Comparison of ENCODE assay signal across 7 cellular contexts in genomic region chr19:42277821-42278809, GRCh38. TPM values are rescaled to one million over a fixed set of nuclear protein-coding genes. Genes with fewer than 3 reads are reported as not detected.
DNase-seq lines count a peak whose midpoint lies in the region; ATAC-seq and TF ChIP-seq lines count a peak whose summit lies in the region.

No MANE protein-coding gene starts in this region.

- no peak for TF ChIP-seq EP300 in stomach (IDR thresholded peaks at IDR 0.05)

- H3K9me3 ChIP-seq in WERI-Rb-1 (ENCODE audit: severe bottlenecking) (no peaks in the 10 kb centered on the region), heart right ventricle (no peaks in the 10 kb centered on the region), stomach (no peaks in the 10 kb centered on the region)

- H3K36me3 ChIP-seq in WERI-Rb-1 (peaks cover 22% of the 10 kb centered on the region), heart right ventricle (peaks cover 0 to 36% (median 16%) of the 10 kb centered on the region in 9 donors), stomach (peaks cover 16 to 30% (median 28%) of the 10 kb centered on the region in 4 donors)

- DNase-seq in HK-2 (ENCODE audit: unreplicated experiment) (peak; percentile 49), WERI-Rb-1 (no peak), heart right ventricle (peak in 1 of 2 donors; percentile 40), stomach (no peak), D341Med (ENCODE audit: low spot score) (no peak), putamen (ENCODE audit: low spot score) (no peak)

- ATAC-seq in heart right ventricle (no peak), HG02981 (IDR thresholded peaks at IDR 0.05; ENCODE audit: unreplicated experiment) (no peak)

- TF ChIP-seq POLR2A in stomach (IDR thresholded peaks at IDR 0.05) = no peak

- no peak overlapping the region for H3K4me3 ChIP-seq in WERI-Rb-1 (ENCODE audit: low read depth, low read length)
- peak overlapping the region in 5 of 10 donors; percentile 4 to 89 (median 13) for H3K4me3 ChIP-seq in heart right ventricle
- H3K4me3 ChIP-seq in stomach = peak overlapping the region in 2 of 4 donors; percentile 0 to 13

- H3K27me3 ChIP-seq in WERI-Rb-1 (ENCODE audit: insufficient read depth, low read depth, severe bottlenecking) (no peaks in the 10 kb centered on the region), heart right ventricle (no peaks in the 10 kb centered on the region), stomach (no peaks in the 10 kb centered on the region)

- TF ChIP-seq CTCF in WERI-Rb-1 (IDR thresholded peaks at IDR 0.05; ENCODE audit: low read depth, low read length) = no peak
- TF ChIP-seq CTCF in heart right ventricle (IDR thresholded peaks at IDR 0.05) = no peak
- TF ChIP-seq CTCF in stomach (IDR thresholded peaks at IDR 0.05) = no peak

- intact Hi-C loops in heart right ventricle (cut with DNase I) = loop anchor here in 6 of 10 donors (2.0 kb wide), 2 partner anchors 31 to 33 kb away; no protein-coding TSS in a partner anchor
- intact Hi-C loops in stomach (cut with DNase I; ENCODE audit: low total_unique reads) = no loop called here

- H3K27ac ChIP-seq in WERI-Rb-1 = peak overlapping the region; percentile 96
- H3K27ac ChIP-seq in heart right ventricle = peak overlapping the region; percentile 31 to 99 (median 96)
- peak overlapping the region; percentile 3 to 100 (median 95) for H3K27ac ChIP-seq in stomach

- peaks cover 48 to 88% (median 77%) of the 10 kb centered on the region in 9 donors for H3K4me1 ChIP-seq in heart right ventricle
- peaks cover 66 to 97% (median 90%) of the 10 kb centered on the region in 4 donors for H3K4me1 ChIP-seq in stomach

- WGBS in heart right ventricle, 2 donors = 15 to 23% methylated on average over 11 of the region's 11 CpGs
- 29 to 36% (median 36%) methylated on average over 9 to 11 of the region's 11 CpGs for WGBS in stomach, 5 donors

RNA-seq across cellular contexts. Expression of gene CIC, which starts 9.1 kb away (rescaled TPM):
- total RNA-seq in heart right ventricle = 10 to 100 TPM; 27.9 to 42.0 (median 32.0) TPM
- 10 to 100 TPM; 17.6 to 39.8 TPM for polyA plus RNA-seq in heart right ventricle
- 10 to 100 TPM; 19.8 to 60.3 (median 39.1) TPM for total RNA-seq in stomach
- 10 to 100 TPM; 15.4 to 31.8 (median 21.5) TPM for polyA plus RNA-seq in stomach

RNA-seq across cellular contexts. Expression of gene ERF, which starts 23.2 kb away (rescaled TPM):
- total RNA-seq in heart right ventricle = 10 to 100 TPM; 29.8 to 40.2 (median 32.9) TPM
- polyA plus RNA-seq in heart right ventricle = 10 to 100 TPM; 31.8 to 49.0 TPM
- 100 to 1,000 TPM in 1 of 5 donors, 10 to 100 TPM in 4; 11.6 to 118 (median 40.6) TPM for total RNA-seq in stomach
- polyA plus RNA-seq in stomach = 10 to 100 TPM; 12.9 to 36.5 (median 16.3) TPM

RNA-seq across cellular contexts. Expression of gene PRR19, which starts 23.8 kb away (rescaled TPM):
- total RNA-seq in heart right ventricle (under 1 TPM in 4 of 10 donors, not detected in 6; 0.16 to 0.21 (median 0.19) TPM), stomach (not detected)
- polyA plus RNA-seq in heart right ventricle (under 1 TPM in 1 of 2 donors, not detected in 1; 0.16 TPM), stomach (under 1 TPM in 2 of 3 donors, not detected in 1; 0.68 to 0.98 TPM)

RNA-seq across cellular contexts. Expression of gene PAFAH1B3, which starts 24.3 kb away (rescaled TPM):
- total RNA-seq in heart right ventricle (1 to 10 TPM; 1.2 to 5.9 (median 2.6) TPM), stomach (10 to 100 TPM in 3 of 5 donors, 1 to 10 TPM in 1, not detected in 1; 7.5 to 58.1 (median 17.9) TPM)
- polyA plus RNA-seq in heart right ventricle (10 to 100 TPM in 1 of 2 donors, 1 to 10 TPM in 1; 5.0 to 10.4 TPM), stomach (10 to 100 TPM; 33.4 to 37.1 (median 34.3) TPM)

RNA-seq across cellular contexts. Expression of gene TMEM145, which starts 35.0 kb away (rescaled TPM):
- total RNA-seq in heart right ventricle (1 to 10 TPM in 1 of 10 donors, under 1 TPM in 4, not detected in 5; 0.15 to 1.0 (median 0.49) TPM), stomach (10 to 100 TPM in 1 of 5 donors, under 1 TPM in 1, not detected in 3; 0.37 to 44.3 TPM)
- polyA plus RNA-seq in heart right ventricle (1 to 10 TPM in 1 of 2 donors, under 1 TPM in 1; 0.32 to 1.0 TPM), stomach (1 to 10 TPM in 1 of 3 donors, under 1 TPM in 2; 0.50 to 1.1 (median 0.61) TPM)
